In genomic region chr14:68297871-68298468, GRCh38 we compare ENCODE assay signal across 10 cellular contexts.
A peak's percentile ranks its signal among the peaks of the same experiment; 100 is the strongest.
DNase-seq lines count a peak whose midpoint lies in the region; ATAC-seq and TF ChIP-seq lines count a peak whose summit lies in the region.
"Had no signal": no experiment of that assay in that cellular context is flagged by ENCODE, and none has a peak within 500 bp of the region (broad histone marks: within the 10 kb centered on the region; RNA-seq: fewer than 3 reads in every experiment).

No MANE protein-coding gene starts in this region.

- TF ChIP-seq POLR2A in HCT116 (IDR thresholded peaks at IDR 0.05; ENCODE audit: borderline replicate concordance, extremely low read depth, insufficient read depth, insufficient read length): no peak
- TF ChIP-seq POLR2A in gastrocnemius medialis (IDR thresholded peaks at IDR 0.05): no peak

- 0 out of 6 replicates have a peak, but pooled peaks of 1 of the 3 experiments have one; percentile 14 for TF ChIP-seq CTCF in HCT116 (IDR thresholded peaks at IDR 0.05 in 2 of 3, conservative IDR thresholded peaks at IDR 0.05 in 1 of 3; ENCODE audit: borderline replicate concordance in 1 of 3, insufficient read depth in 1 of 3, low read depth in 2 of 3, low read length in 2 of 3)
- peak; percentile 37 for TF ChIP-seq CTCF in astrocyte of the cerebellum (IDR thresholded peaks at IDR 0.05; ENCODE audit: low read depth, low read length, missing control alignments)
- TF ChIP-seq CTCF in gastrocnemius medialis (IDR thresholded peaks at IDR 0.05 in 4 of 5, conservative IDR thresholded peaks at IDR 0.05 in 1 of 5): no peak

- H3K4me1 ChIP-seq in HCT116 (ENCODE audit: control insufficient read depth in 1 of 2, insufficient read depth in 2 of 2, low read length in 2 of 2): peaks cover 39 to 45% of the 10 kb centered on the region in 2 experiments
- peaks cover 16 to 21% of the 10 kb centered on the region in 2 donors for H3K4me1 ChIP-seq in gastrocnemius medialis

- H3K27ac ChIP-seq in HCT116 (ENCODE audit: low read depth, low read length): peak overlapping the region; percentile 11; the same call in 1 of the 2 replicates
- no peak overlapping the region for H3K27ac ChIP-seq in gastrocnemius medialis
- H3K27ac ChIP-seq: Peyer's patch had no signal

- no peaks in the 10 kb centered on the region for H3K9me2 ChIP-seq in HCT116 (ENCODE audit: insufficient read depth)

- ATAC-seq in HCT116 (no peak), gastrocnemius medialis (no peak), GM21619 (IDR thresholded peaks at IDR 0.05; ENCODE audit: unreplicated experiment) (no peak)
- ATAC-seq: activated T-cell treated with anti-CD3 and anti-CD28 coated beads, Interleukin-2, amount 50 U/mL, for 4 hours had no signal

- CTCF ChIA-PET in HCT116 (lab: Charles Lee): no interaction called here

- BruUV-seq in HCT116 (replicated peaks; lab: Mats Ljungman, UMichigan): no TSS peak

- intact Hi-C loops in HCT116 (cut with micrococcal nuclease) (no loop called here), gastrocnemius medialis (cut with DNase I; ENCODE audit: low total_unique reads) (no loop called here)

- H3K27me3 ChIP-seq in HCT116 (ENCODE audit: insufficient read depth, low read length): no peaks in the 10 kb centered on the region
- no peaks in the 10 kb centered on the region for H3K27me3 ChIP-seq in gastrocnemius medialis
- H3K27me3 ChIP-seq: Peyer's patch had no signal

- H4K20me1 ChIP-seq in HCT116 (ENCODE audit: insufficient read depth): no peaks in the 10 kb centered on the region

- H3K4me2 ChIP-seq in HCT116 (ENCODE audit: low read length): no peak overlapping the region

- H3K79me2 ChIP-seq in HCT116 (ENCODE audit: insufficient read depth, low read length): no peaks in the 10 kb centered on the region

- H3K9me3 ChIP-seq in HCT116 (ENCODE audit: control insufficient read depth in 1 of 2, insufficient read depth in 1 of 2, low read depth in 1 of 2, low read length in 2 of 2) (peaks cover 0 to 5% of the 10 kb centered on the region in 2 experiments; a peak in 1 of 4 replicates), gastrocnemius medialis (no peaks in the 10 kb centered on the region)

- H2AFZ ChIP-seq in HCT116 (ENCODE audit: low read depth, low read length, poor library complexity, severe bottlenecking): no peak overlapping the region

- peak; percentile 59 for TF ChIP-seq RAD21 in HCT116 (IDR thresholded peaks at IDR 0.05; ENCODE audit: low read depth)

- H3K4me3 ChIP-seq in HCT116 (replicated peaks in 1 of 2; ENCODE audit: low read depth in 1 of 2, low read length in 2 of 2) (no peak overlapping the region), astrocyte of the cerebellum (ENCODE audit: low read depth, low read length) (no peak overlapping the region), gastrocnemius medialis (no peak overlapping the region)
- H3K4me3 ChIP-seq: Peyer's patch had no signal

- POLR2A ChIA-PET in HCT116 (lab: Charles Lee): interaction anchor here (1.2 kb wide), 1 partner anchor 490 kb away, joined by 3 read pairs; no protein-coding TSS in a partner anchor

- in situ Hi-C loops in astrocyte of the cerebellum (cut with HindIII; ENCODE audit: low sequenced_read_pairs) (no loop called here), gastrocnemius medialis (cut with MboI; ENCODE audit: low sequenced_read_pairs in 4 of 4) (no loop called here)

- DNase-seq in AG08395 (ENCODE audit: low spot score): peak; percentile 32
- no peak for DNase-seq in HCT116 (ENCODE audit: low read depth, low spot score)
- no peak for DNase-seq in astrocyte of the cerebellum (ENCODE audit: low read depth)
- DNase-seq in left kidney (ENCODE audit: low read depth, low spot score): peak; percentile 88
- DNase-seq in gastrocnemius medialis: no peak
- DNase-seq in stimulated activated CD4-positive, alpha-beta T cell treated with anti-CD3 and anti-CD28 coated beads, Interleukin-2, amount 100 ng/mL, for 24 hours: no peak
- DNase-seq in DMS 273 treated with DMSO at 0.1 percent for 48 hours (lab: John Stamatoyannopoulos, UW): no peak
- DNase-seq: activated T-cell treated with anti-CD3 and anti-CD28 coated beads, Interleukin-2, amount 50 U/mL, for 4 hours; Peyer's patch had no signal

- RAD21 ChIA-PET in HCT116 (lab: Charles Lee; ENCODE audit: low non-redundant PET in 1 of 2, low total read pairs in 2 of 2, uncharacterized antibody in 2 of 2, unreplicated experiment in 2 of 2): interaction anchor here in 1 of 2 experiments (1.1 kb wide), 1 partner anchor 65 kb away, joined by 3 read pairs; no protein-coding TSS in a partner anchor

- H3K36me3 ChIP-seq in HCT116 (ENCODE audit: control insufficient read depth in 1 of 2, insufficient read depth in 2 of 2, low read length in 2 of 2) (no peaks in the 10 kb centered on the region), gastrocnemius medialis (no peaks in the 10 kb centered on the region)
- H3K36me3 ChIP-seq: Peyer's patch had no signal

- no peak overlapping the region for H3K9ac ChIP-seq in HCT116 (ENCODE audit: low read length)

TF ChIP-seq in HCT116, 20 proteins besides CTCF, POLR2A, EP300 and RAD21:
- TF ChIP-seq ZFX (IDR thresholded peaks at IDR 0.05) (no peak), SIN3A (IDR thresholded peaks at IDR 0.05; ENCODE audit: low read depth) (no peak), FOSL1 (IDR thresholded peaks at IDR 0.05; ENCODE audit: low read depth) (no peak), YY1 (IDR thresholded peaks at IDR 0.05; ENCODE audit: extremely low read depth, insufficient replicate concordance, low read depth, low read length) (no peak), MAX (IDR thresholded peaks at IDR 0.05) (no peak), JUND (IDR thresholded peaks at IDR 0.05) (no peak), ZNF274 (IDR thresholded peaks at IDR 0.05; ENCODE audit: low read depth, low read length) (no peak), SRF (IDR thresholded peaks at IDR 0.05; ENCODE audit: low read depth) (no peak), EGR1 (IDR thresholded peaks at IDR 0.05; ENCODE audit: low read depth) (no peak), SP1 (IDR thresholded peaks at IDR 0.05; ENCODE audit: low read depth) (no peak), ZBTB33 (IDR thresholded peaks at IDR 0.05; ENCODE audit: extremely low read depth, insufficient replicate concordance, low read length) (no peak), ELF1 (IDR thresholded peaks at IDR 0.05; ENCODE audit: borderline replicate concordance, low read depth) (no peak), EZH2phosphoT487 (IDR thresholded peaks at IDR 0.05; ENCODE audit: borderline replicate concordance) (no peak), CBX3 (IDR thresholded peaks at IDR 0.05; ENCODE audit: low read depth) (no peak), CEBPB (IDR thresholded peaks at IDR 0.05; ENCODE audit: low read depth) (no peak), EZH2 (IDR thresholded peaks at IDR 0.05) (no peak), REST (IDR thresholded peaks at IDR 0.05; ENCODE audit: low read depth) (no peak), TCF7L2 (IDR thresholded peaks at IDR 0.05; ENCODE audit: borderline replicate concordance, extremely low read depth, insufficient read depth, insufficient read length) (no peak)

Comparison
In these comparisons a context has a peak if more than half of its experiments do, and no peak if none do; other contexts are left out.
1. DNase-seq: peak in AG08395 (single experiment) and left kidney (single experiment); none in HCT116 (single experiment), astrocyte of the cerebellum (single experiment), gastrocnemius medialis (0 of 2), stimulated activated CD4-positive, alpha-beta T cell treated with anti-CD3 and anti-CD28 coated beads, Interleukin-2, amount 100 ng/mL, for 24 hours (0 of 2) and DMS 273 treated with DMSO at 0.1 percent for 48 hours (single experiment).